Comparison of ENCODE assay signal across 12 cellular contexts in genomic region chr4:37765741-37766140, GRCh38.
DNase-seq lines count a peak whose midpoint lies in the region; ATAC-seq lines count a peak whose summit lies in the region.
"Had no signal": no experiment of that assay in that cellular context is flagged by ENCODE, and none has a peak within 500 bp of the region (broad histone marks: within the 10 kb centered on the region; RNA-seq: fewer than 3 reads in every experiment).

No MANE protein-coding gene starts in this region.

- ATAC-seq in activated CD8-positive, alpha-beta memory T cell treated with anti-CD3 and anti-CD28 coated beads, Interleukin-2, amount 10 ng/mL, durations not matched to agents 7 days and 5 days: peak; percentile 57
- ATAC-seq in HG02571 (IDR thresholded peaks at IDR 0.05; ENCODE audit: unreplicated experiment): peak; percentile 65

- CTCF ChIA-PET in activated CD8-positive, alpha-beta memory T cell treated with anti-CD3 and anti-CD28 coated beads, Interleukin-2, amount 10 ng/mL, durations not matched to agents 7 days and 5 days (lab: Charles Lee): interaction anchor here (1.0 to 1.8 kb wide), 3 partner anchors 11 to 163 kb away, joined by 3 to 8 read pairs (median 3); no protein-coding TSS in a partner anchor

- H3K27ac Mint-ChIP-seq in activated CD8-positive, alpha-beta memory T cell treated with anti-CD3 and anti-CD28 coated beads, Interleukin-2, amount 10 ng/mL, durations not matched to agents 7 days and 5 days: peak overlapping the region; percentile 53
- H3K27ac Mint-ChIP-seq: activated naive CD4-positive, alpha-beta T cell treated with anti-CD3 and anti-CD28 coated beads, Interleukin-2, amount 10 ng/mL, durations not matched to agents 7 days and 5 days; B cell had no signal

- H3K36me3 Mint-ChIP-seq in activated CD8-positive, alpha-beta memory T cell treated with anti-CD3 and anti-CD28 coated beads, Interleukin-2, amount 10 ng/mL, durations not matched to agents 7 days and 5 days: no peaks in the 10 kb centered on the region

- H3K4me3 Mint-ChIP-seq in activated CD8-positive, alpha-beta memory T cell treated with anti-CD3 and anti-CD28 coated beads, Interleukin-2, amount 10 ng/mL, durations not matched to agents 7 days and 5 days: no peak overlapping the region
- H3K4me3 Mint-ChIP-seq: activated naive CD4-positive, alpha-beta T cell treated with anti-CD3 and anti-CD28 coated beads, Interleukin-2, amount 10 ng/mL, durations not matched to agents 7 days and 5 days; B cell had no signal

- H3K9me3 Mint-ChIP-seq in activated CD8-positive, alpha-beta memory T cell treated with anti-CD3 and anti-CD28 coated beads, Interleukin-2, amount 10 ng/mL, durations not matched to agents 7 days and 5 days (ENCODE audit: low read depth): no peaks in the 10 kb centered on the region
- H3K9me3 Mint-ChIP-seq: activated naive CD4-positive, alpha-beta T cell treated with anti-CD3 and anti-CD28 coated beads, Interleukin-2, amount 10 ng/mL, durations not matched to agents 7 days and 5 days had no signal

- no peaks in the 10 kb centered on the region for H3K27me3 Mint-ChIP-seq in activated CD8-positive, alpha-beta memory T cell treated with anti-CD3 and anti-CD28 coated beads, Interleukin-2, amount 10 ng/mL, durations not matched to agents 7 days and 5 days
- H3K27me3 Mint-ChIP-seq: B cell had no signal

- peaks cover 25% of the 10 kb centered on the region for H3K4me1 Mint-ChIP-seq in activated CD8-positive, alpha-beta memory T cell treated with anti-CD3 and anti-CD28 coated beads, Interleukin-2, amount 10 ng/mL, durations not matched to agents 7 days and 5 days
- H3K4me1 Mint-ChIP-seq: activated naive CD4-positive, alpha-beta T cell treated with anti-CD3 and anti-CD28 coated beads, Interleukin-2, amount 10 ng/mL, durations not matched to agents 7 days and 5 days had no signal

- no peak for DNase-seq in activated CD8-positive, alpha-beta memory T cell treated with anti-CD3 and anti-CD28 coated beads, Interleukin-2, amount 10 ng/mL, durations not matched to agents 7 days and 5 days
- DNase-seq in activated CD8-positive, alpha-beta memory T cell treated with anti-CD3 and anti-CD28 coated beads for 24 hours: no peak
- DNase-seq in M059J (ENCODE audit: low read depth) (peak; percentile 22), renal cortical epithelial cell (ENCODE audit: low read depth) (peak; percentile 30), HCEC 1CT (no peak), T-helper 9 cell (no peak), NCI-H1092 treated with DMSO at 0.1 percent for 48 hours (lab: John Stamatoyannopoulos, UW) (no peak)
- DNase-seq: activated naive CD4-positive, alpha-beta T cell treated with anti-CD3 and anti-CD28 coated beads, Interleukin-2, amount 10 ng/mL, durations not matched to agents 7 days and 5 days; foreskin melanocyte; mesendoderm had no signal

Comparison
In these comparisons a context has a peak if more than half of its experiments do, and no peak if none do; other contexts are left out.
1. DNase-seq: peak in M059J (single experiment) and renal cortical epithelial cell (single experiment); none in activated CD8-positive, alpha-beta memory T cell treated with anti-CD3 and anti-CD28 coated beads, Interleukin-2, amount 10 ng/mL, durations not matched to agents 7 days and 5 days (single experiment), activated CD8-positive, alpha-beta memory T cell treated with anti-CD3 and anti-CD28 coated beads for 24 hours (single experiment), HCEC 1CT (single experiment), T-helper 9 cell (single experiment) and NCI-H1092 treated with DMSO at 0.1 percent for 48 hours (single experiment).